Comparison of ENCODE assay signal across 19 cellular contexts in genomic region chr10:93066544-93066913, GRCh38. TPM values are rescaled to one million over a fixed set of nuclear protein-coding genes. Genes with fewer than 3 reads are reported as not detected.
DNase-seq lines count a peak whose midpoint lies in the region; ATAC-seq and TF ChIP-seq lines count a peak whose summit lies in the region.
"Had no signal": no experiment of that assay in that cellular context is flagged by ENCODE, and none has a peak within 500 bp of the region (broad histone marks: within the 10 kb centered on the region; RNA-seq: fewer than 3 reads in every experiment).

No MANE protein-coding gene starts in this region.

- intact Hi-C loops in activated CD4-positive, alpha-beta T cell treated with anti-CD3 and anti-CD28 coated beads, Interleukin-2, amount 10 ng/mL, durations not matched to agents 24 days and 14 days (cut with micrococcal nuclease), result loop anchor here (10.0 kb wide), 1 partner anchor 102 kb away; no protein-coding TSS in a partner anchor

- H3K4me1 Mint-ChIP-seq in WTC11 (peaks cover 52% of the 10 kb centered on the region), osteocyte (ENCODE audit: unreplicated experiment) (peaks cover 19% of the 10 kb centered on the region)
- H3K4me1 Mint-ChIP-seq in activated CD4-positive, alpha-beta T cell treated with anti-CD3 and anti-CD28 coated beads, Interleukin-2, amount 10 ng/mL, durations not matched to agents 24 days and 14 days, result peaks cover 18% of the 10 kb centered on the region

- H3K4me3 Mint-ChIP-seq in WTC11 (peak overlapping the region; percentile 49), osteocyte (ENCODE audit: unreplicated experiment) (peak overlapping the region; percentile 35)
- H3K4me3 Mint-ChIP-seq in activated CD4-positive, alpha-beta T cell treated with anti-CD3 and anti-CD28 coated beads, Interleukin-2, amount 10 ng/mL, durations not matched to agents 24 days and 14 days, result no peak overlapping the region
- H3K4me3 Mint-ChIP-seq: HFFc6 had no signal

- POLR2A ChIA-PET in WTC11 (lab: Charles Lee), result no interaction called here

- H3K36me3 ChIP-seq in H7 (replicated peaks; ENCODE audit: control insufficient read depth, insufficient read depth, low read length), result no peaks in the 10 kb centered on the region
- no peaks in the 10 kb centered on the region for H3K36me3 ChIP-seq in iPS-18a (ENCODE audit: control insufficient read depth, low read depth, low read length)
- H3K36me3 ChIP-seq: SJCRH30 had no signal

- H3K4me1 ChIP-seq in iPS-18a (ENCODE audit: control insufficient read depth, low read depth, low read length), result peaks cover 10% of the 10 kb centered on the region
- H3K4me1 ChIP-seq: SJCRH30 had no signal

- ATAC-seq in WTC11 (no peak), GM19467 (IDR thresholded peaks at IDR 0.05; ENCODE audit: unreplicated experiment) (no peak), HG02571 (IDR thresholded peaks at IDR 0.05; ENCODE audit: unreplicated experiment) (no peak)

- H3K36me3 Mint-ChIP-seq in WTC11, result peaks cover 3% of the 10 kb centered on the region; the same call in 1 of the 2 replicates
- H3K36me3 Mint-ChIP-seq in osteocyte (ENCODE audit: unreplicated experiment), result no peaks in the 10 kb centered on the region
- no peaks in the 10 kb centered on the region for H3K36me3 Mint-ChIP-seq in activated CD4-positive, alpha-beta T cell treated with anti-CD3 and anti-CD28 coated beads, Interleukin-2, amount 10 ng/mL, durations not matched to agents 24 days and 14 days (ENCODE audit: low read depth)
- H3K36me3 Mint-ChIP-seq: CD8-positive, alpha-beta memory T cell had no signal

- no peaks in the 10 kb centered on the region for H3K9me3 ChIP-seq in iPS-18a (ENCODE audit: control insufficient read depth, low read depth, low read length)
- H3K9me3 ChIP-seq: SJCRH30 had no signal

- DNase-seq in H7 (peak; percentile 55), WTC11 (ENCODE audit: low spot score) (no peak), osteocyte (ENCODE audit: extremely low spot score, unreplicated experiment) (no peak), NCI-H2029 treated with DMSO at 0.1 percent for 48 hours (lab: John Stamatoyannopoulos, UW) (no peak)
- no peak for DNase-seq in activated CD4-positive, alpha-beta T cell treated with anti-CD3 and anti-CD28 coated beads, Interleukin-2, amount 10 ng/mL, durations not matched to agents 24 days and 14 days
- DNase-seq: C1 segment of cervical spinal cord; CD8-positive, alpha-beta memory T cell; DMS79 treated with DMSO at 0.1 percent for 48 hours; HFFc6; IMR-90; NCI-H1417 treated with DMSO at 0.1 percent for 48 hours; NCI-H187 treated with DMSO at 0.1 percent for 48 hours; NCI-H2171; SJCRH30 had no signal

- no peaks in the 10 kb centered on the region for H3K9me3 Mint-ChIP-seq in WTC11
- H3K9me3 Mint-ChIP-seq in osteocyte (ENCODE audit: unreplicated experiment), result no peaks in the 10 kb centered on the region
- no peaks in the 10 kb centered on the region for H3K9me3 Mint-ChIP-seq in activated CD4-positive, alpha-beta T cell treated with anti-CD3 and anti-CD28 coated beads, Interleukin-2, amount 10 ng/mL, durations not matched to agents 24 days and 14 days
- H3K9me3 Mint-ChIP-seq: CD8-positive, alpha-beta memory T cell; HFFc6 had no signal

- no peak overlapping the region for H3K9ac ChIP-seq in iPS-18a (ENCODE audit: low read length)
- H3K9ac ChIP-seq: GM23248 had no signal

- no peak overlapping the region for H3K27ac ChIP-seq in iPS-18a (ENCODE audit: low read length)
- H3K27ac ChIP-seq: GM23248, SJCRH30 had no signal

- H3K27me3 ChIP-seq in H7 (ENCODE audit: control insufficient read depth, insufficient read depth, low read length), result peaks cover 100% of the 10 kb centered on the region
- H3K27me3 ChIP-seq in iPS-18a (ENCODE audit: control insufficient read depth, insufficient read depth, low read length), result peaks cover 100% of the 10 kb centered on the region
- H3K27me3 ChIP-seq: SJCRH30 had no signal

- H3K27me3 Mint-ChIP-seq in WTC11 (ENCODE audit: low read depth) (peaks cover 99% of the 10 kb centered on the region), osteocyte (ENCODE audit: unreplicated experiment) (peaks cover 69% of the 10 kb centered on the region)
- H3K27me3 Mint-ChIP-seq in activated CD4-positive, alpha-beta T cell treated with anti-CD3 and anti-CD28 coated beads, Interleukin-2, amount 10 ng/mL, durations not matched to agents 24 days and 14 days, result peaks cover 81% of the 10 kb centered on the region

- CTCF ChIA-PET in WTC11 (lab: Charles Lee), result interaction anchor here (0.8 to 9.8 kb wide), 16 partner anchors 8 to 416 kb away, joined by 3 to 106 read pairs (median 4); partner anchors contain the start of genes CYP26A1, EXOC6 and MYOF

- no peak overlapping the region for H3K4me3 ChIP-seq in H7 (ENCODE audit: insufficient read depth, low read depth, low read length)
- peak overlapping the region; percentile 16 for H3K4me3 ChIP-seq in iPS-18a (ENCODE audit: low read length)
- H3K4me3 ChIP-seq: SJCRH30 had no signal

- TF ChIP-seq CTCF in WTC11 (IDR thresholded peaks at IDR 0.05), result no peak
- TF ChIP-seq CTCF in osteocyte (IDR thresholded peaks at IDR 0.05), result no peak

- H3K27ac Mint-ChIP-seq in WTC11, result no peak overlapping the region
- H3K27ac Mint-ChIP-seq in osteocyte (ENCODE audit: unreplicated experiment), result no peak overlapping the region
- H3K27ac Mint-ChIP-seq in activated CD4-positive, alpha-beta T cell treated with anti-CD3 and anti-CD28 coated beads, Interleukin-2, amount 10 ng/mL, durations not matched to agents 24 days and 14 days, result no peak overlapping the region
- H3K27ac Mint-ChIP-seq: HFFc6 had no signal

TF ChIP-seq in WTC11, 78 proteins besides CTCF, POLR2A, EP300 and RAD21:
- TF ChIP-seq ZNF423 (CRISPR knock-in tag; IDR thresholded peaks at IDR 0.05) (no peak), ESRRA (CRISPR knock-in tag; IDR thresholded peaks at IDR 0.05; ENCODE audit: borderline replicate concordance) (no peak), CDX4 (CRISPR knock-in tag; IDR thresholded peaks at IDR 0.05; ENCODE audit: borderline replicate concordance) (no peak), ZNF671 (CRISPR knock-in tag; IDR thresholded peaks at IDR 0.05) (no peak), ZNF232 (CRISPR knock-in tag; IDR thresholded peaks at IDR 0.05) (no peak), GTF2I (CRISPR knock-in tag; conservative IDR thresholded peaks at IDR 0.05) (no peak), FOXJ3 (CRISPR knock-in tag; IDR thresholded peaks at IDR 0.05; ENCODE audit: borderline replicate concordance) (no peak), ATF1 (CRISPR knock-in tag; IDR thresholded peaks at IDR 0.05) (no peak), USF2 (CRISPR knock-in tag; IDR thresholded peaks at IDR 0.05) (no peak), IRF2 (CRISPR knock-in tag; IDR thresholded peaks at IDR 0.05; ENCODE audit: borderline replicate concordance, low read depth) (no peak), ZNF121 (CRISPR knock-in tag; IDR thresholded peaks at IDR 0.05) (no peak)
TF ChIP-seq in WTC11: peak in this region for 0.

RNA-seq across cellular contexts. Expression of gene CYP26C1, which starts 5.9 kb away (rescaled TPM):
- total RNA-seq in H7 (2014; rRNA removed; shearing (Covaris generic)), result 0.26 and 0.28 TPM in 2 replicates
- total RNA-seq in WTC11 (2021) (0.07 to 0.11 TPM (median 0.11 TPM) in 3 replicates), osteocyte (0.08 TPM in 1 of 2 replicates, not detected in the other)
- total RNA-seq in activated CD4-positive, alpha-beta T cell treated with anti-CD3 and anti-CD28 coated beads, Interleukin-2, amount 10 ng/mL, durations not matched to agents 24 days and 14 days, result 0.07 and 0.12 TPM in 2 replicates
- total RNA-seq: CD8-positive, alpha-beta memory T cell; GM23248; IMR-90; M059J; SJCRH30 had no signal

RNA-seq across cellular contexts. Expression of gene CYP26A1, which starts 7.2 kb away (rescaled TPM):
- 44.4 and 190 TPM in 2 replicates for total RNA-seq in H7 (2014; rRNA removed; shearing (Covaris generic))
- total RNA-seq in WTC11 (2021) (2.1 to 3.4 TPM (median 3.1 TPM) in 3 replicates), osteocyte (not detected in 2 replicates)
- total RNA-seq in activated CD4-positive, alpha-beta T cell treated with anti-CD3 and anti-CD28 coated beads, Interleukin-2, amount 10 ng/mL, durations not matched to agents 24 days and 14 days, result not detected in 2 replicates
- total RNA-seq: CD8-positive, alpha-beta memory T cell; GM23248; HFFc6; IMR-90; M059J; SJCRH30 had no signal

Comparison
In these comparisons a context has a peak if more than half of its experiments do, and no peak if none do; other contexts are left out.
1. RNA of gene CYP26A1, which starts 7.2 kb away (total RNA-seq): 44.4 to 190 TPM in H7; 2.1 to 3.4 TPM in WTC11, not detected in activated CD4-positive, alpha-beta T cell treated with anti-CD3 and anti-CD28 coated beads, Interleukin-2, amount 10 ng/mL, durations not matched to agents 24 days and 14 days and not detected in osteocyte; every median in the first group is over 10 times any median in the second.